12 cellular contexts compared by ENCODE assay signal in genomic region chr6:112443666-112444065, GRCh38.
A peak's percentile ranks its signal among the peaks of the same experiment; 100 is the strongest.
DNase-seq lines count a peak whose midpoint lies in the region; ATAC-seq and TF ChIP-seq lines count a peak whose summit lies in the region.
"Had no signal": no experiment of that assay in that cellular context is flagged by ENCODE, and none has a peak within 500 bp of the region (broad histone marks: within the 10 kb centered on the region; RNA-seq: fewer than 3 reads in every experiment).

No MANE protein-coding gene starts in this region.

- TF ChIP-seq CTCF in cardiac fibroblast (IDR thresholded peaks at IDR 0.05; ENCODE audit: low read depth, low read length): peak; percentile 5
- TF ChIP-seq CTCF in hepatocyte (IDR thresholded peaks at IDR 0.05; ENCODE audit: poor library complexity): no peak
- TF ChIP-seq CTCF in thyroid gland (IDR thresholded peaks at IDR 0.05): no peak
- no peak for TF ChIP-seq CTCF in CD14-positive monocyte (IDR thresholded peaks at IDR 0.05)

- no peaks in the 10 kb centered on the region for H3K27me3 ChIP-seq in hepatocyte
- no peaks in the 10 kb centered on the region for H3K27me3 ChIP-seq in thyroid gland
- no peaks in the 10 kb centered on the region for H3K27me3 ChIP-seq in HAP-1 (ENCODE audit: low read depth)

- intact Hi-C loops in thyroid gland (cut with DNase I) (no loop called here), CD14-positive monocyte (cut with micrococcal nuclease) (no loop called here)

- H3K36me3 ChIP-seq in hepatocyte (replicated peaks; ENCODE audit: insufficient read depth, low read depth): no peaks in the 10 kb centered on the region
- H3K36me3 ChIP-seq in thyroid gland: no peaks in the 10 kb centered on the region
- H3K36me3 ChIP-seq in HAP-1 (replicated peaks): no peaks in the 10 kb centered on the region

- H3K79me2 ChIP-seq in hepatocyte: no peaks in the 10 kb centered on the region

- in situ Hi-C loops in HAP-1 (cut with MboI; ENCODE audit: low sequenced_read_pairs): no loop called here

- H3K27ac Mint-ChIP-seq in CD14-positive monocyte: no peak overlapping the region
- H3K27ac Mint-ChIP-seq: naive thymus-derived CD8-positive, alpha-beta T cell had no signal

- H3K4me3 ChIP-seq in cardiac fibroblast (replicated peaks in 1 of 2; ENCODE audit: low read depth in 2 of 2, low read length in 2 of 2) (no peak overlapping the region), hepatocyte (no peak overlapping the region), thyroid gland (replicated peaks in 1 of 3) (no peak overlapping the region), HAP-1 (no peak overlapping the region)

- no peaks in the 10 kb centered on the region for H3K9me3 ChIP-seq in hepatocyte (ENCODE audit: low read depth)
- H3K9me3 ChIP-seq in thyroid gland: no peaks in the 10 kb centered on the region
- H3K9me3 ChIP-seq in HAP-1: no peaks in the 10 kb centered on the region

- H3K4me1 Mint-ChIP-seq in CD14-positive monocyte: no peaks in the 10 kb centered on the region
- H3K4me1 Mint-ChIP-seq: naive thymus-derived CD8-positive, alpha-beta T cell had no signal

- no peak for ATAC-seq in HG03196 (IDR thresholded peaks at IDR 0.05; ENCODE audit: unreplicated experiment)
- ATAC-seq: naive thymus-derived CD8-positive, alpha-beta T cell had no signal

- H3K27me3 Mint-ChIP-seq in CD14-positive monocyte (ENCODE audit: low read depth in 3 of 3): peaks cover 0 to 2% (median 0%) of the 10 kb centered on the region in 3 donors

- H4K20me1 ChIP-seq in hepatocyte (ENCODE audit: insufficient read depth, poor library complexity, severe bottlenecking): no peaks in the 10 kb centered on the region

- H3K9me2 ChIP-seq in hepatocyte (replicated peaks; ENCODE audit: insufficient read depth): no peaks in the 10 kb centered on the region

- DNase-seq in LHCN-M2 (ENCODE audit: low read depth) (peak; percentile 73), cardiac fibroblast (ENCODE audit: low read depth in 2 of 2) (peak; percentile 84), hepatocyte (ENCODE audit: low spot score) (peak; percentile 20), thyroid gland (peak; percentile 59 to 60), GF-D8 (lab: John Stamatoyannopoulos, UW) (no peak), CD14-positive monocyte (ENCODE audit: low spot score) (no peak), HAP-1 (ENCODE audit: low spot score in 2 of 2) (no peak)
- DNase-seq: H7; naive thymus-derived CD8-positive, alpha-beta T cell; NCI-H1417 treated with DMSO at 0.1 percent for 48 hours; stimulated activated naive CD4-positive, alpha-beta T cell had no signal

- no peaks in the 10 kb centered on the region for H3K36me3 Mint-ChIP-seq in CD14-positive monocyte
- H3K36me3 Mint-ChIP-seq: naive thymus-derived CD8-positive, alpha-beta T cell had no signal

- 76% methylated on average over 1 of the region's 1 CpG for WGBS in hepatocyte (ENCODE audit: low lambda C conversion rate, missing lambda C conversion rate)
- 38 to 57% methylated on average over 1 of the region's 1 CpG for WGBS in thyroid gland, 2 donors

- H3K4me1 ChIP-seq in hepatocyte (ENCODE audit: insufficient read depth): peaks cover 7% of the 10 kb centered on the region
- H3K4me1 ChIP-seq in thyroid gland: peaks cover 28 to 32% of the 10 kb centered on the region in 2 donors
- peaks cover 2% of the 10 kb centered on the region; the same call in 1 of the 2 replicates for H3K4me1 ChIP-seq in HAP-1

- no peak overlapping the region for H2AFZ ChIP-seq in hepatocyte

- no peaks in the 10 kb centered on the region for H3K9me3 Mint-ChIP-seq in CD14-positive monocyte
- H3K9me3 Mint-ChIP-seq: naive thymus-derived CD8-positive, alpha-beta T cell had no signal

- no peak overlapping the region for H3K4me2 ChIP-seq in hepatocyte

- H3K27ac ChIP-seq in hepatocyte (no peak overlapping the region), thyroid gland (peak overlapping the region; percentile 68 to 87 (median 82))

- no peak overlapping the region for H3K4me3 Mint-ChIP-seq in CD14-positive monocyte
- H3K4me3 Mint-ChIP-seq: naive thymus-derived CD8-positive, alpha-beta T cell had no signal

- no peak for TF ChIP-seq POLR2A in thyroid gland (IDR thresholded peaks at IDR 0.05)

Comparison
In these comparisons a context has a peak if more than half of its experiments do, and no peak if none do; other contexts are left out.
1. DNase-seq: peak in LHCN-M2 (single experiment), cardiac fibroblast (2 of 2), hepatocyte (single experiment) and thyroid gland (2 of 2); none in GF-D8 (single experiment), CD14-positive monocyte (single experiment) and HAP-1 (0 of 2).